22 cellular contexts compared by ENCODE assay signal in genomic region chr9:23532282-23532681, GRCh38.
DNase-seq lines count a peak whose midpoint lies in the region; ATAC-seq and TF ChIP-seq lines count a peak whose summit lies in the region.
"Had no signal": no experiment of that assay in that cellular context is flagged by ENCODE, and none has a peak within 500 bp of the region (broad histone marks: within the 10 kb centered on the region; RNA-seq: fewer than 3 reads in every experiment).

No MANE protein-coding gene starts in this region.

- no peaks in the 10 kb centered on the region for H3K79me1 ChIP-seq in IMR-90 (ENCODE audit: low read depth in 1 of 2, low read length in 2 of 2)

- no peak for TF ChIP-seq CTCF in IMR-90 (conservative IDR thresholded peaks at IDR 0.05; ENCODE audit: low read depth, low read length)

- CTCF ChIA-PET in IMR-90 (lab: Yijun Ruan, JAX): no interaction called here

- no peak overlapping the region for H3K4me3 ChIP-seq in IMR-90 (ENCODE audit: insufficient read depth, low read depth, low read length)
- no peak overlapping the region for H3K4me3 ChIP-seq in Karpas-422 (ENCODE audit: low read length)
- H3K4me3 ChIP-seq: BLaER1, GM12878 had no signal

- no peak overlapping the region for H3K14ac ChIP-seq in IMR-90 (replicated peaks; ENCODE audit: low read depth, low read length)

- H3K9ac ChIP-seq in IMR-90 (ENCODE audit: low read depth, low read length) (no peak overlapping the region), Karpas-422 (ENCODE audit: low read length) (no peak overlapping the region)
- H3K9ac ChIP-seq: BLaER1 had no signal

- H2BK5ac ChIP-seq in IMR-90 (ENCODE audit: low read depth, low read length, poor library complexity, severe bottlenecking): no peak overlapping the region

- TF ChIP-seq POLR2A in IMR-90 (IDR thresholded peaks at IDR 0.05; ENCODE audit: low read depth, low read length): no peak

- H3K36me3 ChIP-seq in IMR-90 (ENCODE audit: control insufficient read depth, insufficient read depth, low read length) (no peaks in the 10 kb centered on the region), Karpas-422 (ENCODE audit: insufficient read depth, low read length) (no peaks in the 10 kb centered on the region)
- H3K36me3 ChIP-seq: BE2C, BLaER1 had no signal

- DNase-seq in IMR-90: no peak
- peak; percentile 7 for DNase-seq in SK-N-DZ (ENCODE audit: low spot score)
- DNase-seq in Karpas-422: no peak
- DNase-seq: 8988T; ACHN; BE2C; C1 segment of cervical spinal cord; CD4-positive, alpha-beta memory T cell; CD4-positive, CD25-positive, alpha-beta regulatory T cell; CD8-positive, alpha-beta memory T cell; COR-L47; DMS 273 treated with DMSO at 0.1 percent for 48 hours; DMS153; DMS53; DMS79; DND-41; EL; GDM1 had no signal

- H2BK20ac ChIP-seq in IMR-90 (ENCODE audit: low read depth, low read length): no peak overlapping the region

- H2BK120ac ChIP-seq in IMR-90 (ENCODE audit: low read depth, low read length): no peak overlapping the region

- no peak overlapping the region for H4K8ac ChIP-seq in IMR-90 (ENCODE audit: low read depth in 2 of 2, low read length in 2 of 2)

- intact Hi-C loops in IMR-90 (cut with micrococcal nuclease): no loop called here

- dilution Hi-C loops in IMR-90 (cut with HindIII; ENCODE audit: low sequenced_read_pairs, unreplicated experiment): no loop called here

- H3K9me3 ChIP-seq in IMR-90 (ENCODE audit: control insufficient read depth, insufficient read depth, low read length) (peaks cover 6% of the 10 kb centered on the region), Karpas-422 (ENCODE audit: low read length) (no peaks in the 10 kb centered on the region)
- H3K9me3 ChIP-seq: BE2C, BLaER1 had no signal

- no peak overlapping the region for H2AK5ac ChIP-seq in IMR-90 (ENCODE audit: low read depth, low read length)

- ATAC-seq in IMR-90 (ENCODE audit: low read depth) (no peak), SK-N-SH treated with all-trans-retinoic acid at 6 μM for 48 hours (no peak), HG03108 (IDR thresholded peaks at IDR 0.05; ENCODE audit: unreplicated experiment) (no peak)
- ATAC-seq: GM12878 had no signal

- H2BK15ac ChIP-seq in IMR-90 (ENCODE audit: low read depth, low read length): no peak overlapping the region

- H3K79me2 ChIP-seq in Karpas-422 (ENCODE audit: low read length): no peaks in the 10 kb centered on the region

- no peak overlapping the region for H3K56ac ChIP-seq in IMR-90 (ENCODE audit: extremely low read depth, insufficient read depth, low read length)

- no peaks in the 10 kb centered on the region for H3K9me1 ChIP-seq in IMR-90 (ENCODE audit: insufficient read depth, low read length)

- H4K5ac ChIP-seq in IMR-90 (ENCODE audit: low read depth, low read length): no peak overlapping the region

- TF ChIP-seq RAD21 in IMR-90 (IDR thresholded peaks at IDR 0.05; ENCODE audit: low read length): no peak

- H3K18ac ChIP-seq in IMR-90 (ENCODE audit: low read depth, low read length): no peak overlapping the region

- no TSS peak for BruUV-seq in IMR-90 (replicated peaks; lab: Mats Ljungman, UMichigan)

- H3K9me2 ChIP-seq in Karpas-422 (replicated peaks; ENCODE audit: insufficient read depth, low read length): no peaks in the 10 kb centered on the region

- H3K4ac ChIP-seq in IMR-90 (ENCODE audit: low read depth, low read length): no peak overlapping the region

- H2AK9ac ChIP-seq in IMR-90 (replicated peaks; ENCODE audit: low read depth, low read length, poor library complexity): no peak overlapping the region

- H4K20me1 ChIP-seq in IMR-90 (ENCODE audit: insufficient read depth, low read length) (no peaks in the 10 kb centered on the region), Karpas-422 (ENCODE audit: insufficient read depth, low read depth, low read length) (no peaks in the 10 kb centered on the region)
- H4K20me1 ChIP-seq: BLaER1 had no signal

- in situ Hi-C loops in IMR-90 (cut with MboI; ENCODE audit: low sequenced_read_pairs): no loop called here

- H3K27ac ChIP-seq in IMR-90 (ENCODE audit: insufficient read depth, low read length) (no peak overlapping the region), Karpas-422 (ENCODE audit: low read length) (no peak overlapping the region)
- H3K27ac ChIP-seq: BLaER1 had no signal

- WGBS in IMR-90 (ENCODE audit: extremely low coverage in 2 of 2, insufficient read length in 1 of 2), 2 experiments: no CpG with 5 or more reads among the region's 2 CpGs

- H3K27me3 ChIP-seq in IMR-90 (ENCODE audit: control insufficient read depth, insufficient read depth, low read length) (no peaks in the 10 kb centered on the region), Karpas-422 (ENCODE audit: low read length) (no peaks in the 10 kb centered on the region)
- H3K27me3 ChIP-seq: BE2C, BLaER1 had no signal

- H3K4me2 ChIP-seq in IMR-90 (ENCODE audit: low read depth, low read length) (no peak overlapping the region), Karpas-422 (ENCODE audit: low read depth, low read length, poor library complexity, severe bottlenecking) (no peak overlapping the region)
- H3K4me2 ChIP-seq: BLaER1 had no signal

- no peak overlapping the region for H4K91ac ChIP-seq in IMR-90 (ENCODE audit: insufficient read depth, low read depth, low read length)

- H3K23ac ChIP-seq in IMR-90 (ENCODE audit: low read depth, low read length): no peak overlapping the region

- H2AFZ ChIP-seq in IMR-90 (replicated peaks; ENCODE audit: low read length, poor library complexity) (no peak overlapping the region), Karpas-422 (ENCODE audit: low read length) (no peak overlapping the region)

- H3K4me1 ChIP-seq in IMR-90 (ENCODE audit: control insufficient read depth, insufficient read depth, low read length) (no peaks in the 10 kb centered on the region), Karpas-422 (ENCODE audit: low read length) (peaks cover 33% of the 10 kb centered on the region)
- H3K4me1 ChIP-seq: BE2C, BLaER1 had no signal

- POLR2A ChIA-PET in IMR-90 (lab: Charles Lee; ENCODE audit: unreplicated experiment): no interaction called here

TF ChIP-seq in IMR-90, 13 proteins besides CTCF, POLR2A, EP300 and RAD21:
- TF ChIP-seq CEBPB (IDR thresholded peaks at IDR 0.05; ENCODE audit: low read depth, low read length) (peak; percentile 73), NFE2L2 (IDR thresholded peaks at IDR 0.05; ENCODE audit: low read depth, low read length) (no peak)

TF ChIP-seq in SK-N-SH treated with all-trans-retinoic acid at 6 μM for 48 hours, 23 proteins besides CTCF, POLR2A, EP300 and RAD21:
- TF ChIP-seq GLIS3 (CRISPR knock-in tag; IDR thresholded peaks at IDR 0.05): no peak
- TF ChIP-seq CSDC2 (CRISPR knock-in tag; IDR thresholded peaks at IDR 0.05): no peak
- peak; percentile 37; the same call in 1 of the 2 replicates for TF ChIP-seq TCF4 (CRISPR knock-in tag; IDR thresholded peaks at IDR 0.05; ENCODE audit: borderline replicate concordance)
- no peak for TF ChIP-seq ZFP3 (CRISPR knock-in tag; IDR thresholded peaks at IDR 0.05)
- no peak for TF ChIP-seq CSRNP3 (CRISPR knock-in tag; IDR thresholded peaks at IDR 0.05)
- no peak for TF ChIP-seq ESRRG (CRISPR knock-in tag; IDR thresholded peaks at IDR 0.05)
- no peak for TF ChIP-seq CREB5 (CRISPR knock-in tag; IDR thresholded peaks at IDR 0.05; ENCODE audit: low read depth)
- TF ChIP-seq PPARA (CRISPR knock-in tag; IDR thresholded peaks at IDR 0.05; ENCODE audit: borderline replicate concordance): no peak
- no peak for TF ChIP-seq POU6F1 (CRISPR knock-in tag; IDR thresholded peaks at IDR 0.05; ENCODE audit: borderline replicate concordance, low read depth)
